ENCODE assay signal across 24 cellular contexts in the genomic region with DNA sequence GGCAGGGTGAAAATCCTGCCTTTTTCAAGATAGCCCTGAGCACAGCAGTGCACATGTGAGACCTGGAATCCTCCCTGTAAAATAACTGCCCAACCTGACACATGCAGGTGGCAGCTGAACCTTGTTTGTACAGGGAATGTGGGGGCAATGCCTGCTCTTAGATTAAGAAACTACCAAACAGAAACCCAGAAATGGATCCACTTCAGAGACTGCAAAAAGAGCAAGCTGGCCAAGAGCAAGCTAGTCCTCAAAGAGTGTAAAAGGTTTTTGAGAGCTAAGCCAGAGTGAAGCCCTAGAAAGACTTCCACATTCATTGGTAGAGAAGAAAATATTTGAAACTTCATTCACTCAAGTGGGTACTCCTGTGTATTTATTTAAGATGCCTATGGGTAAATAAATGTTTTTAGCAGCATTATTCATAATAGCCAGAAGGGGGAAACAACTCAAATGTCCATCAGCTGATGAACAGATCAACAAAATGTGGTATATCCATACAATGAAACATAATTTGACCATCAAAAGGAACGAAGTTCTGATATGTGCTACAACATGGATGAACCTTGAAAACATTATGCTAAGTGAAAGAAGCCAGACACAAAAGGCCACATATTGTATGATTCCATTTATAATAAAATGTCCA.
DNase-seq lines count a peak whose midpoint lies in the region; ATAC-seq, FAIRE-seq and TF ChIP-seq lines count a peak whose summit lies in the region.
"Had no signal": no experiment of that assay in that cellular context is flagged by ENCODE, and none has a peak within 500 bp of the region (broad histone marks: within the 10 kb centered on the region; RNA-seq: fewer than 3 reads in every experiment).

No MANE protein-coding gene starts in this region.

- no peak overlapping the region for H3K4me3 Mint-ChIP-seq in neural progenitor cell
- H3K4me3 Mint-ChIP-seq: activated naive CD8-positive, alpha-beta T cell treated with anti-CD3 and anti-CD28 coated beads for 36 hours; activated T-helper 17 cell treated with anti-CD3 and anti-CD28 coated beads, Interleukin-2, amount 50 U/mL, for 72 hours; stimulated activated naive CD8-positive, alpha-beta T cell treated with anti-CD3 and anti-CD28 coated beads, Interleukin-15, Interleukin-2, amounts not matched to agents 100 ng/mL and 50 ng/mL, for 24 hours; T-cell had no signal

- POLR2A ChIA-PET in GM12878 (lab: Charles Lee): no interaction called here

- DNase-seq in DMS79 (lab: John Stamatoyannopoulos, UW) (peak; percentile 48), GM12878 (ENCODE audit: low read depth, low spot score) (no peak), neural progenitor cell (ENCODE audit: low spot score) (no peak), KG1 (lab: John Stamatoyannopoulos, UW) (no peak), RCC 7860 (ENCODE audit: low spot score) (no peak), coronary artery (ENCODE audit: low spot score) (no peak)
- DNase-seq: activated CD4-positive, alpha-beta T cell treated with anti-CD3 and anti-CD28 coated beads for 48 hours; activated naive CD8-positive, alpha-beta T cell treated with anti-CD3 and anti-CD28 coated beads for 36 hours; COR-L47; effector CD4-positive, alpha-beta T cell; EL; esophagus squamous epithelium; midbrain; NCI-H1694 treated with DMSO at 0.1 percent for 48 hours; NCI-H524; stimulated activated CD4-positive, alpha-beta T cell treated with anti-CD3 and anti-CD28 coated beads, Interleukin-4, amount 100 ng/mL, for 1 hour; T-cell had no signal

- ATAC-seq in GM12878 (peak; percentile 46; the same call in 2 of the 3 replicates), HG03460 (IDR thresholded peaks at IDR 0.05; ENCODE audit: unreplicated experiment) (no peak)
- ATAC-seq: activated T-helper 17 cell treated with anti-CD3 and anti-CD28 coated beads, Interleukin-2, amount 50 U/mL, for 72 hours; Right ventricle myocardium inferior; T-cell had no signal

- H3K4me1 ChIP-seq in Loucy (ENCODE audit: insufficient read depth, low read length, poor library complexity, severe bottlenecking) (no peaks in the 10 kb centered on the region), GM12878 (ENCODE audit: control insufficient read depth, insufficient read depth, low read length) (no peaks in the 10 kb centered on the region), neural progenitor cell (no peaks in the 10 kb centered on the region)

- BruUV-seq in GM12878 (replicated peaks; lab: Mats Ljungman, UMichigan): no TSS peak

- H3K9ac ChIP-seq in Loucy (ENCODE audit: low read depth, low read length, poor library complexity, severe bottlenecking): no peak overlapping the region
- H3K9ac ChIP-seq in GM12878 (ENCODE audit: control insufficient read depth, insufficient read depth, low read length): no peak overlapping the region
- no peak overlapping the region for H3K9ac ChIP-seq in neural progenitor cell

- H4K20me1 ChIP-seq in Loucy (ENCODE audit: insufficient read depth, low read length, poor library complexity, severe bottlenecking) (no peaks in the 10 kb centered on the region), GM12878 (ENCODE audit: control insufficient read depth, insufficient read depth) (no peaks in the 10 kb centered on the region), neural progenitor cell (ENCODE audit: low read depth) (no peaks in the 10 kb centered on the region)

- intact Hi-C loops in GM12878 (cut with micrococcal nuclease; ENCODE audit: unreplicated experiment): no loop called here

- TF ChIP-seq CTCF in Loucy (conservative IDR thresholded peaks at IDR 0.05; ENCODE audit: low read length) (0 out of 2 replicates have a peak, but pooled peaks have one; percentile 21), GM12878 (IDR thresholded peaks at IDR 0.05 in 2 of 3, conservative IDR thresholded peaks at IDR 0.05 in 1 of 3; ENCODE audit: control insufficient read depth in 2 of 3, extremely low read depth in 1 of 3, insufficient read depth in 1 of 3, low read depth in 3 of 3, low read length in 3 of 3) (no peak), neural progenitor cell (IDR thresholded peaks at IDR 0.05) (peak; percentile 5), coronary artery (IDR thresholded peaks at IDR 0.05) (no peak)

- H3K36me3 Mint-ChIP-seq in neural progenitor cell: no peaks in the 10 kb centered on the region
- H3K36me3 Mint-ChIP-seq: activated naive CD8-positive, alpha-beta T cell treated with anti-CD3 and anti-CD28 coated beads for 36 hours; T-cell had no signal

- CTCF ChIA-PET in GM12878 (lab: Yijun Ruan, JAX): interaction anchor here (0.7 to 2.2 kb wide), 4 partner anchors 12 to 183 kb away, joined by 3 to 8 read pairs (median 3); a partner anchor contains a TSS

- no peaks in the 10 kb centered on the region for H3K9me3 ChIP-seq in Loucy (ENCODE audit: insufficient read depth, low read depth, low read length)
- H3K9me3 ChIP-seq in GM12878 (replicated peaks; ENCODE audit: control insufficient read depth, insufficient read depth, low read length): no peaks in the 10 kb centered on the region
- no peaks in the 10 kb centered on the region for H3K9me3 ChIP-seq in neural progenitor cell (ENCODE audit: low read depth)
- H3K9me3 ChIP-seq: esophagus squamous epithelium had no signal

- FAIRE-seq in GM12878 (lab: Jason Lieb, UNC) (no peak), RCC 7860 (lab: Jason Lieb, UNC) (no peak)
- FAIRE-seq: GM18507 had no signal

- no peaks in the 10 kb centered on the region for H3K79me2 ChIP-seq in Loucy (ENCODE audit: insufficient read depth, low read length)
- no peaks in the 10 kb centered on the region for H3K79me2 ChIP-seq in GM12878 (ENCODE audit: control insufficient read depth, insufficient read depth, low read length)
- no peaks in the 10 kb centered on the region for H3K79me2 ChIP-seq in neural progenitor cell (ENCODE audit: low read depth)

- no peak for TF ChIP-seq POLR2A in GM12878 (IDR thresholded peaks at IDR 0.05; ENCODE audit: low read depth, low read length)

- H3K27me3 ChIP-seq in Loucy (ENCODE audit: insufficient read depth, low read length, poor library complexity, severe bottlenecking) (no peaks in the 10 kb centered on the region), GM12878 (replicated peaks in 1 of 2; ENCODE audit: control insufficient read depth in 2 of 2, insufficient read depth in 2 of 2, low read length in 1 of 2) (no peaks in the 10 kb centered on the region), neural progenitor cell (no peaks in the 10 kb centered on the region)
- H3K27me3 ChIP-seq: esophagus squamous epithelium had no signal

- H3K4me3 ChIP-seq in Loucy (ENCODE audit: low read length, poor library complexity, severe bottlenecking) (no peak overlapping the region), GM12878 (no peak overlapping the region), neural progenitor cell (no peak overlapping the region), coronary artery (no peak overlapping the region)
- H3K4me3 ChIP-seq: esophagus squamous epithelium, skin epidermis had no signal

- 5% methylated on average over 1 of the region's 1 CpG for WGBS in GM12878 (ENCODE audit: insufficient coverage, insufficient replicate concordance, low lambda C conversion rate, missing lambda C conversion rate)

- H3K36me3 ChIP-seq in Loucy (ENCODE audit: insufficient read depth, low read length): no peaks in the 10 kb centered on the region
- H3K36me3 ChIP-seq in GM12878 (ENCODE audit: control insufficient read depth in 2 of 2, insufficient read depth in 2 of 2, low read length in 1 of 2): no peaks in the 10 kb centered on the region
- H3K36me3 ChIP-seq in neural progenitor cell: no peaks in the 10 kb centered on the region
- H3K36me3 ChIP-seq: esophagus squamous epithelium had no signal

- H3K4me1 Mint-ChIP-seq in neural progenitor cell: peaks cover 3% of the 10 kb centered on the region
- H3K4me1 Mint-ChIP-seq: activated naive CD8-positive, alpha-beta T cell treated with anti-CD3 and anti-CD28 coated beads for 36 hours; activated T-helper 17 cell treated with anti-CD3 and anti-CD28 coated beads, Interleukin-2, amount 50 U/mL, for 72 hours; T-cell had no signal

- no peaks in the 10 kb centered on the region for H3F3A ChIP-seq in Loucy (ENCODE audit: low read depth)
- H3F3A ChIP-seq in neural progenitor cell (ENCODE audit: low read depth): no peaks in the 10 kb centered on the region

- H3K9me3 Mint-ChIP-seq in neural progenitor cell: no peaks in the 10 kb centered on the region
- H3K9me3 Mint-ChIP-seq: activated naive CD8-positive, alpha-beta T cell treated with anti-CD3 and anti-CD28 coated beads for 36 hours; activated T-helper 17 cell treated with anti-CD3 and anti-CD28 coated beads, Interleukin-2, amount 50 U/mL, for 72 hours; stimulated activated naive CD8-positive, alpha-beta T cell treated with anti-CD3 and anti-CD28 coated beads, Interleukin-15, Interleukin-2, amounts not matched to agents 100 ng/mL and 50 ng/mL, for 24 hours; T-cell had no signal

- RAD21 ChIA-PET in GM12878 (lab: Charles Lee; ENCODE audit: unreplicated experiment): no interaction called here

- H3K27ac ChIP-seq in GM12878 (ENCODE audit: control insufficient read depth, insufficient read depth) (no peak overlapping the region), neural progenitor cell (no peak overlapping the region), coronary artery (no peak overlapping the region)
- H3K27ac ChIP-seq: esophagus squamous epithelium, skin epidermis had no signal

- in situ Hi-C loops in GM12878 (cut with MboI): no loop called here

- H3K27me3 Mint-ChIP-seq in neural progenitor cell (ENCODE audit: insufficient read depth, low read depth): peaks cover 6% of the 10 kb centered on the region

- no peak overlapping the region for H3K27ac Mint-ChIP-seq in neural progenitor cell
- H3K27ac Mint-ChIP-seq: activated naive CD8-positive, alpha-beta T cell treated with anti-CD3 and anti-CD28 coated beads for 36 hours; activated T-helper 17 cell treated with anti-CD3 and anti-CD28 coated beads, Interleukin-2, amount 50 U/mL, for 72 hours; stimulated activated naive CD8-positive, alpha-beta T cell treated with anti-CD3 and anti-CD28 coated beads, Interleukin-15, Interleukin-2, amounts not matched to agents 100 ng/mL and 50 ng/mL, for 24 hours; T-cell had no signal

- SMC1A ChIA-PET in GM12878 (lab: Charles Lee; ENCODE audit: uncharacterized antibody, unreplicated experiment): interaction anchor here (0.9 to 1.8 kb wide), 5 partner anchors 9 to 163 kb away, joined by 3 to 4 read pairs (median 3); no protein-coding TSS in a partner anchor

- H3K9me2 ChIP-seq in Loucy (replicated peaks; ENCODE audit: low read depth, low read length): no peaks in the 10 kb centered on the region

- H3K4me2 ChIP-seq in Loucy (ENCODE audit: low read depth, low read length, poor library complexity, severe bottlenecking) (no peak overlapping the region), GM12878 (ENCODE audit: control insufficient read depth, insufficient read depth) (no peak overlapping the region), neural progenitor cell (no peak overlapping the region)

- H2AFZ ChIP-seq in Loucy (ENCODE audit: low read length) (no peak overlapping the region), GM12878 (ENCODE audit: control insufficient read depth, low read depth, low read length) (no peak overlapping the region), neural progenitor cell (replicated peaks) (no peak overlapping the region)

- TF ChIP-seq RAD21 in GM12878 (IDR thresholded peaks at IDR 0.05; ENCODE audit: insufficient read depth, low read depth, low read length): 0 out of 2 replicates have a peak, but pooled peaks have one; percentile 16

- no peak for TF ChIP-seq EP300 in GM12878 (IDR thresholded peaks at IDR 0.05; ENCODE audit: borderline replicate concordance in 1 of 2, control insufficient read depth in 1 of 2, low read depth in 2 of 2, low read length in 2 of 2)

Comparison
In these comparisons a context has a peak if more than half of its experiments do, and no peak if none do; other contexts are left out.
1. CTCF ChIP-seq: peak in Loucy (single experiment) and neural progenitor cell (single experiment); none in GM12878 (0 of 3) and coronary artery (single experiment).